Comparison of ENCODE assay signal across 19 cellular contexts in genomic region chr11:17161515-17161914, GRCh38. TPM values are rescaled to one million over a fixed set of nuclear protein-coding genes. Genes with fewer than 3 reads are reported as not detected.
DNase-seq lines count a peak whose midpoint lies in the region; ATAC-seq and TF ChIP-seq lines count a peak whose summit lies in the region.
"Had no signal": no experiment of that assay in that cellular context is flagged by ENCODE, and none has a peak within 500 bp of the region (broad histone marks: within the 10 kb centered on the region; RNA-seq: fewer than 3 reads in every experiment).

No MANE protein-coding gene starts in this region.

- H3K4me1 Mint-ChIP-seq in T-helper 17 cell: peaks cover 31% of the 10 kb centered on the region
- peaks cover 26 to 72% (median 61%) of the 10 kb centered on the region in 4 donors for H3K4me1 Mint-ChIP-seq in naive thymus-derived CD8-positive, alpha-beta T cell
- H3K4me1 Mint-ChIP-seq in nephron progenitor cell: peaks cover 53% of the 10 kb centered on the region
- peaks cover 32% of the 10 kb centered on the region for H3K4me1 Mint-ChIP-seq in stimulated activated effector memory CD8-positive, alpha-beta T cell treated with anti-CD3 and anti-CD28 coated beads, Interleukin-12 subunit alpha, Interleukin-12 subunit beta, amount 100 ng/mL, for 72 hours

- H3K36me3 ChIP-seq in DOHH2 (ENCODE audit: control insufficient read depth, low read length) (peaks cover 3% of the 10 kb centered on the region; the same call in 1 of the 2 replicates), aorta (ENCODE audit: control insufficient read depth in 1 of 2, insufficient read depth in 2 of 2, low read length in 1 of 2) (no peaks in the 10 kb centered on the region)
- H3K36me3 ChIP-seq: gastroesophageal sphincter, HAP-1, thyroid gland had no signal

- H3K4me3 ChIP-seq in DOHH2 (ENCODE audit: low read length) (peak overlapping the region; percentile 25; the same call in 1 of the 2 replicates), aorta (ENCODE audit: low read length in 2 of 2) (no peak overlapping the region)
- H3K4me3 ChIP-seq: gastroesophageal sphincter, HAP-1, thyroid gland had no signal

- no peaks in the 10 kb centered on the region for H3K9me2 ChIP-seq in DOHH2 (replicated peaks; ENCODE audit: control insufficient read depth, low read length)

- POLR2A ChIA-PET in naive thymus-derived CD8-positive, alpha-beta T cell (lab: Charles Lee): no interaction called here

- H3K4me2 ChIP-seq in DOHH2 (ENCODE audit: low read length): peak overlapping the region; percentile 47

- 90 to 96% methylated on average over 1 of the region's 1 CpG for WGBS in aorta, 2 donors

- H3K27me3 ChIP-seq in DOHH2 (ENCODE audit: control insufficient read depth, low read length) (no peaks in the 10 kb centered on the region), aorta (ENCODE audit: control insufficient read depth in 1 of 2, insufficient read depth in 2 of 2, low read length in 1 of 2) (no peaks in the 10 kb centered on the region)
- H3K27me3 ChIP-seq: gastroesophageal sphincter, thyroid gland had no signal

- peaks cover 77% of the 10 kb centered on the region for H3K79me2 ChIP-seq in DOHH2 (ENCODE audit: control insufficient read depth, low read length)

- DNase-seq in T-helper 17 cell: no peak
- no peak for DNase-seq in naive thymus-derived CD8-positive, alpha-beta T cell
- DNase-seq in nephron progenitor cell: no peak
- DNase-seq in stimulated activated effector memory CD8-positive, alpha-beta T cell treated with anti-CD3 and anti-CD28 coated beads, Interleukin-12 subunit alpha, Interleukin-12 subunit beta, amount 100 ng/mL, for 72 hours (ENCODE audit: low spot score in 2 of 2): no peak
- DNase-seq in SW480 (ENCODE audit: low spot score): no peak
- DNase-seq in aorta: no peak
- DNase-seq: activated CD8-positive, alpha-beta memory T cell treated with anti-CD3 and anti-CD28 coated beads, Interleukin-2, amount 50 U/mL, for 48 hours; amygdala; kidney glomerular epithelial cell; NCI-H1436 treated with DMSO at 0.1 percent for 48 hours; NCI-H526; thyroid gland; WERI-Rb-1 had no signal

- TF ChIP-seq CTCF in DOHH2 (IDR thresholded peaks at IDR 0.05; ENCODE audit: low read depth, low read length, poor library complexity, severe bottlenecking): no peak
- TF ChIP-seq CTCF in nephron progenitor cell (IDR thresholded peaks at IDR 0.05): no peak

- intact Hi-C loops in aorta (cut with DNase I): loop anchor here in 1 of 2 donors (5.0 kb wide), 1 partner anchor 46 kb away; the partner anchor contains the start of gene PIK3C2A

- peak; percentile 67 for ATAC-seq in HG02885 (IDR thresholded peaks at IDR 0.05; ENCODE audit: poor library complexity, unreplicated experiment)
- no peak for ATAC-seq in T-helper 17 cell
- no peak for ATAC-seq in naive thymus-derived CD8-positive, alpha-beta T cell
- ATAC-seq in stimulated activated effector memory CD8-positive, alpha-beta T cell treated with anti-CD3 and anti-CD28 coated beads, Interleukin-12 subunit alpha, Interleukin-12 subunit beta, amount 100 ng/mL, for 72 hours: no peak
- ATAC-seq in aorta (ENCODE audit: low FRiP score): no peak
- ATAC-seq: gastroesophageal sphincter, Right ventricle myocardium inferior had no signal

- H3K4me3 Mint-ChIP-seq in T-helper 17 cell (no peak overlapping the region), nephron progenitor cell (no peak overlapping the region)
- H3K4me3 Mint-ChIP-seq in naive thymus-derived CD8-positive, alpha-beta T cell: peak overlapping the region in 2 of 10 donors; percentile 22 to 24
- no peak overlapping the region for H3K4me3 Mint-ChIP-seq in stimulated activated effector memory CD8-positive, alpha-beta T cell treated with anti-CD3 and anti-CD28 coated beads, Interleukin-12 subunit alpha, Interleukin-12 subunit beta, amount 100 ng/mL, for 72 hours
- H3K4me3 Mint-ChIP-seq: nephron had no signal

- H3K9me3 ChIP-seq in DOHH2 (ENCODE audit: control insufficient read depth, insufficient read depth, low read length): no peaks in the 10 kb centered on the region
- H3K9me3 ChIP-seq in T-helper 17 cell (ENCODE audit: control insufficient read depth, low read length, poor library complexity, severe bottlenecking): no peaks in the 10 kb centered on the region
- H3K9me3 ChIP-seq in aorta (ENCODE audit: control insufficient read depth, low read length): no peaks in the 10 kb centered on the region
- H3K9me3 ChIP-seq: gastroesophageal sphincter, HAP-1, thyroid gland had no signal

- H3K27ac ChIP-seq in DOHH2 (ENCODE audit: low read depth, low read length) (peak overlapping the region; percentile 8; the same call in 1 of the 2 replicates), aorta (ENCODE audit: low read depth in 1 of 2, low read length in 2 of 2) (no peak overlapping the region)
- H3K27ac ChIP-seq: WERI-Rb-1 had no signal

- H3K36me3 Mint-ChIP-seq in T-helper 17 cell (ENCODE audit: low read depth): peaks cover 5% of the 10 kb centered on the region
- peaks cover 0 to 17% (median 2%) of the 10 kb centered on the region in 3 donors for H3K36me3 Mint-ChIP-seq in naive thymus-derived CD8-positive, alpha-beta T cell
- peaks cover 12% of the 10 kb centered on the region for H3K36me3 Mint-ChIP-seq in nephron progenitor cell (ENCODE audit: low read depth)
- peaks cover 5% of the 10 kb centered on the region for H3K36me3 Mint-ChIP-seq in stimulated activated effector memory CD8-positive, alpha-beta T cell treated with anti-CD3 and anti-CD28 coated beads, Interleukin-12 subunit alpha, Interleukin-12 subunit beta, amount 100 ng/mL, for 72 hours

- H4K20me1 ChIP-seq in DOHH2 (ENCODE audit: control insufficient read depth, insufficient read depth, low read depth, low read length): no peaks in the 10 kb centered on the region

- H3F3A ChIP-seq in DOHH2 (ENCODE audit: control insufficient read depth, insufficient read depth): no peaks in the 10 kb centered on the region

- H3K4me1 ChIP-seq in DOHH2 (ENCODE audit: control insufficient read depth, low read length) (peaks cover 47% of the 10 kb centered on the region), aorta (ENCODE audit: control insufficient read depth in 1 of 2, insufficient read depth in 2 of 2, low read length in 2 of 2) (peaks cover 2 to 5% of the 10 kb centered on the region in 2 donors)

- H3K27ac Mint-ChIP-seq in T-helper 17 cell: peak overlapping the region; percentile 72
- H3K27ac Mint-ChIP-seq in naive thymus-derived CD8-positive, alpha-beta T cell: peak overlapping the region in 7 of 10 donors; percentile 13 to 80 (median 58)
- no peak overlapping the region for H3K27ac Mint-ChIP-seq in nephron progenitor cell
- no peak overlapping the region for H3K27ac Mint-ChIP-seq in stimulated activated effector memory CD8-positive, alpha-beta T cell treated with anti-CD3 and anti-CD28 coated beads, Interleukin-12 subunit alpha, Interleukin-12 subunit beta, amount 100 ng/mL, for 72 hours
- H3K27ac Mint-ChIP-seq: nephron had no signal

- no peaks in the 10 kb centered on the region for H3K27me3 Mint-ChIP-seq in T-helper 17 cell
- no peaks in the 10 kb centered on the region for H3K27me3 Mint-ChIP-seq in naive thymus-derived CD8-positive, alpha-beta T cell
- H3K27me3 Mint-ChIP-seq in nephron progenitor cell (ENCODE audit: low read depth, poor library complexity): no peaks in the 10 kb centered on the region

- H3K9me3 Mint-ChIP-seq in naive thymus-derived CD8-positive, alpha-beta T cell: no peaks in the 10 kb centered on the region
- H3K9me3 Mint-ChIP-seq in nephron progenitor cell: no peaks in the 10 kb centered on the region
- no peaks in the 10 kb centered on the region for H3K9me3 Mint-ChIP-seq in stimulated activated effector memory CD8-positive, alpha-beta T cell treated with anti-CD3 and anti-CD28 coated beads, Interleukin-12 subunit alpha, Interleukin-12 subunit beta, amount 100 ng/mL, for 72 hours
- H3K9me3 Mint-ChIP-seq: nephron had no signal

RNA-seq across cellular contexts. Expression of gene PIK3C2A, which starts 46.3 kb away (rescaled TPM):
- 10 to 100 TPM; 33.0 to 42.0 TPM for total RNA-seq in T-helper 17 cell
- 10 to 100 TPM; 39.5 to 42.7 TPM for total RNA-seq in naive thymus-derived CD8-positive, alpha-beta T cell
- polyA plus RNA-seq in naive thymus-derived CD8-positive, alpha-beta T cell: 1 to 10 TPM; 7.0 to 9.8 (median 8.3) TPM
- total RNA-seq in aorta: 100 to 1,000 TPM; 100 to 110 TPM
- 10 to 100 TPM; 12.1 to 16.3 TPM for polyA plus RNA-seq in aorta

Comparison
In these comparisons a context has a peak if more than half of its experiments do, and no peak if none do; other contexts are left out.
1. H3K27ac Mint-ChIP-seq: peak in T-helper 17 cell (single experiment) and naive thymus-derived CD8-positive, alpha-beta T cell (7 of 10); none in nephron progenitor cell (single experiment) and stimulated activated effector memory CD8-positive, alpha-beta T cell treated with anti-CD3 and anti-CD28 coated beads, Interleukin-12 subunit alpha, Interleukin-12 subunit beta, amount 100 ng/mL, for 72 hours (single experiment).